Comparison of ENCODE assay signal across 8 cellular contexts in the genomic region with DNA sequence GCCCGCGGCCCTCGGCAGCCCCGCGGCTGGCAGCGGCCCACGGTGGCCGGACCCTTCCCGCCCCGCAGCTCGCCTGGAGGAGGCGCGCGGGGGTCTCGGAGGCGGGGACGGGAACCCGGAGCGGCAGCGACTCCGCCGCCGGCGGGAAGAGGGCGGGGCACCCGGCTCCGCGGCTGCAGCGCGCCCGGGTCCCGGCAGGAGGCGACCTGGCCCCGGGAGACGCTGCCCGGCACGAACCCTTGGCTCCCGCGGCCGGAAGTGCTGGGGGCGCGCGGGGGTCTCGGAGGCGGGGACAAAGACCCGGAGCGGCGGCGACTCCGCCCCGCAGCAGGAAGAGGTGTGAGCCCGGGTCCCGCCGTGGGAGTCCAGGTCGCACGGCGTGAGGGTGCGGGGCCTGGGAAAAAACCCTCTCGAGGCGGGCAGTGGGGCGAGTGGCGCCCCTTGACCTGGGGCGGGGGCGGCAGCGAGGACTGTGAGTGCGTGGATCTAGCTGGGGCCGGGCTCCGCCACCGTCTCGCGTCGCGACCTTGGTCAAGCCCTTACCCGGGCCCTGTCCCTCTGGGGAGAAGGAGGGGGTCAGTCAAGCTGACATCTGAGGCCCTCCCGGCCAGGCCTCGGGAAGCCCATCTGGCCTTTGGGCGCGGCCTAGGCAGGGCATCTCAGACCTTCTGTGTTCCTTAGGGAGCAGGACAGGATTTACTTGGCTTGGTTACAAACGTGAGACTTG. TPM values are rescaled to one million over a fixed set of nuclear protein-coding genes. Genes with fewer than 3 reads are reported as not detected.
DNase-seq lines count a peak whose midpoint lies in the region; ATAC-seq, FAIRE-seq and TF ChIP-seq lines count a peak whose summit lies in the region.

A gene (minus strand): TSS at position 151 of the 727 bp plus-strand sequence. CDS start 230 bp downstream, outside the sequence.

- no peak for FAIRE-seq in pancreas (lab: Jason Lieb, UNC)

- H3K4me3 Mint-ChIP-seq in activated naive CD8-positive, alpha-beta T cell treated with anti-CD3 and anti-CD28 coated beads for 36 hours: peak within 1 kb of the TSS; percentile 83

- WGBS in pancreas, 2 donors: 0% methylated on average over 66 to 79 of the region's 79 CpGs
- WGBS in tibial nerve, 2 donors: 1 to 5% methylated on average over 6 to 56 of the region's 79 CpGs

- peak within 1 kb of the TSS; percentile 56 to 84 (median 76) for H3K4me3 ChIP-seq in pancreas
- H3K4me3 ChIP-seq in tibial nerve: peak within 1 kb of the TSS; percentile 44 to 89 (median 66)

- peaks cover 19% of the 10 kb centered on the region for H3K4me1 Mint-ChIP-seq in activated naive CD8-positive, alpha-beta T cell treated with anti-CD3 and anti-CD28 coated beads for 36 hours

- TF ChIP-seq POLR2A in tibial nerve (IDR thresholded peaks at IDR 0.05): no peak

- H3K9me3 Mint-ChIP-seq in activated naive CD8-positive, alpha-beta T cell treated with anti-CD3 and anti-CD28 coated beads for 36 hours: no peaks in the 10 kb centered on the region

- peak within 1 kb of the TSS; percentile 72 for H3K27ac Mint-ChIP-seq in activated naive CD8-positive, alpha-beta T cell treated with anti-CD3 and anti-CD28 coated beads for 36 hours

- ATAC-seq in GM21619 (IDR thresholded peaks at IDR 0.05; ENCODE audit: unreplicated experiment): peak; percentile 76
- ATAC-seq in Right ventricle myocardium superior (ENCODE audit: poor library complexity): peak; percentile 96
- peak; percentile 93 to 97 (median 97) for ATAC-seq in pancreas

- H3K36me3 ChIP-seq in pancreas: no peaks in the 10 kb centered on the region
- no peaks in the 10 kb centered on the region for H3K36me3 ChIP-seq in tibial nerve

- intact Hi-C loops in Right ventricle myocardium superior (cut with DNase I): no loop called here
- intact Hi-C loops in pancreas (cut with DNase I): no loop called here

- no peaks in the 10 kb centered on the region for H3K9me3 ChIP-seq in pancreas
- no peaks in the 10 kb centered on the region for H3K9me3 ChIP-seq in tibial nerve

- H3K27me3 ChIP-seq in pancreas: no peaks in the 10 kb centered on the region
- no peaks in the 10 kb centered on the region for H3K27me3 ChIP-seq in tibial nerve

- peaks cover 0 to 8% (median 0%) of the 10 kb centered on the region in 3 donors for H3K4me1 ChIP-seq in pancreas
- peaks cover 0 to 16% (median 10%) of the 10 kb centered on the region in 4 donors for H3K4me1 ChIP-seq in tibial nerve

- DNase-seq in DMS79 (lab: John Stamatoyannopoulos, UW) (peak; percentile 10), SKM-1 treated with dmso at 0.1 percent for 144 hours (lab: John Stamatoyannopoulos, UW; ENCODE audit: unreplicated experiment) (peak; percentile 52), Right ventricle myocardium superior (peak; percentile 83), pancreas (peak; percentile 52 to 91 (median 80)), tibial nerve (ENCODE audit: low spot score in 2 of 2) (no peak)
- DNase-seq in activated naive CD8-positive, alpha-beta T cell treated with anti-CD3 and anti-CD28 coated beads for 36 hours: peak; percentile 88

- peak; percentile 78 for TF ChIP-seq CTCF in LNCAP (IDR thresholded peaks at IDR 0.05)
- peak; percentile 52 to 81 (median 66) for TF ChIP-seq CTCF in pancreas (IDR thresholded peaks at IDR 0.05)
- TF ChIP-seq CTCF in tibial nerve (IDR thresholded peaks at IDR 0.05): peak; percentile 82 to 96 (median 95)

- no peaks in the 10 kb centered on the region for H3K27me3 Mint-ChIP-seq in activated naive CD8-positive, alpha-beta T cell treated with anti-CD3 and anti-CD28 coated beads for 36 hours

- no peaks in the 10 kb centered on the region for H3K36me3 Mint-ChIP-seq in activated naive CD8-positive, alpha-beta T cell treated with anti-CD3 and anti-CD28 coated beads for 36 hours

- TF ChIP-seq EP300 in tibial nerve (IDR thresholded peaks at IDR 0.05): no peak

- H3K27ac ChIP-seq in pancreas (peak within 1 kb of the TSS; percentile 67 to 74 (median 73)), tibial nerve (peak within 1 kb of the TSS; percentile 52 to 89 (median 78))

RNA-seq across cellular contexts. Expression of the gene that starts here (rescaled TPM):
- total RNA-seq in activated naive CD8-positive, alpha-beta T cell treated with anti-CD3 and anti-CD28 coated beads for 36 hours: 1 to 10 TPM; 1.8 to 1.9 TPM
- total RNA-seq in Right ventricle myocardium superior (21.9 TPM), pancreas (1 to 10 TPM; 2.6 to 5.1 (median 4.4) TPM), tibial nerve (10 to 100 TPM in 1 of 4 donors, 1 to 10 TPM in 2, under 1 TPM in 1; 0.63 to 11.0 (median 2.8) TPM)
- polyA plus RNA-seq in pancreas: 1 to 10 TPM; 1.5 to 3.3 TPM

Comparison
In these comparisons a context has a peak if more than half of its experiments do, and no peak if none do; other contexts are left out.
1. DNase-seq: peak in DMS79 (single experiment), SKM-1 treated with dmso at 0.1 percent for 144 hours (single experiment), activated naive CD8-positive, alpha-beta T cell treated with anti-CD3 and anti-CD28 coated beads for 36 hours (single experiment), Right ventricle myocardium superior (single experiment) and pancreas (6 of 6); none in tibial nerve (0 of 2).
2. Peak in every context shown above with its lines, with median percentiles within 50 percentile points of each other: ATAC-seq and CTCF ChIP-seq.